ENCODE assay signal across 16 cellular contexts in the genomic region with DNA sequence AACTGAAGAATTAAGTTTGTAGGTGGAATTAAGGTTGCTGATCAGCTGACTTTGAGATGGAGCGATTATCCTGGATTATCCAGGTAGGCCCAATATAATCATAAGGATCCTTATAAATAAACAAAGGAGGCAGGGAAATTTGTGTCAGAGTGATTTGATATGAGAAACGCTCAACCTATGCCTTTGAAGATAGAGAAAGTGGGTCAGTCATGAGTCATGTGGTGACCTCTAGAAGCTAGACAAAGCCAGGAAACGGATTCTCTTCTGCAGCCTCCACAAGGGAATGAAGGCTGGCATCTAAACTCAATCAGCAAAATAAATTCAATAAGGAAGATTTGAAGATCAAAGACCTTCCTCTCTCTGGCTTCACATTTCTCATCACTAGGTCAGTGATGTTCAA. TPM values are rescaled to one million over a fixed set of nuclear protein-coding genes. Genes with fewer than 3 reads are reported as not detected.
A peak's percentile ranks its signal among the peaks of the same experiment; 100 is the strongest.
DNase-seq lines count a peak whose midpoint lies in the region; ATAC-seq, FAIRE-seq and TF ChIP-seq lines count a peak whose summit lies in the region.
"Had no signal": no experiment of that assay in that cellular context is flagged by ENCODE, and none has a peak within 500 bp of the region (broad histone marks: within the 10 kb centered on the region; RNA-seq: fewer than 3 reads in every experiment).

No MANE protein-coding gene starts in this region.

- no peak for TF ChIP-seq CTCF in fibroblast of lung (conservative IDR thresholded peaks at IDR 0.05 in 1 of 2, IDR thresholded peaks at IDR 0.05 in 1 of 2; ENCODE audit: low read depth in 1 of 2, low read length in 2 of 2)

- FAIRE-seq in H54 (lab: Jason Lieb, UNC): peak; percentile 23
- FAIRE-seq: GM12892 had no signal

- no peaks in the 10 kb centered on the region for H3K36me3 ChIP-seq in fibroblast of lung (ENCODE audit: control insufficient read depth, insufficient read depth, low read length)
- H3K36me3 ChIP-seq: heart left ventricle, spleen, vagina had no signal

- no peak overlapping the region for H2AFZ ChIP-seq in fibroblast of lung (ENCODE audit: low read length)

- no peaks in the 10 kb centered on the region for H3K9me3 ChIP-seq in fibroblast of lung (ENCODE audit: control insufficient read depth, insufficient read depth, low read depth, low read length)
- H3K9me3 ChIP-seq: heart left ventricle, spleen, vagina had no signal

- H4K20me1 ChIP-seq in fibroblast of lung (ENCODE audit: control insufficient read depth, extremely low read depth, insufficient read depth, low read length): no peaks in the 10 kb centered on the region

- intact Hi-C loops in left colon (cut with DNase I, micrococcal nuclease): no loop called here

- H3K4me1 ChIP-seq in fibroblast of lung (ENCODE audit: control insufficient read depth, extremely low read depth, insufficient read depth, low read length): no peaks in the 10 kb centered on the region
- H3K4me1 ChIP-seq: heart left ventricle, spleen, vagina had no signal

- H3K4me2 ChIP-seq in fibroblast of lung (ENCODE audit: extremely low read depth, insufficient read depth, low read length): peak overlapping the region; percentile 35

- H3K27ac ChIP-seq in fibroblast of lung (ENCODE audit: insufficient read depth, low read length): peak overlapping the region; percentile 54
- H3K27ac ChIP-seq: C4-2B, heart left ventricle, spleen, vagina had no signal

- DNase-seq in H54 (ENCODE audit: insufficient read length, low spot score) (peak; percentile 36), RPMI7951 (ENCODE audit: low read depth) (peak; percentile 40), fibroblast of lung (ENCODE audit: low read depth in 2 of 2) (peak; percentile 50), pulmonary artery endothelial cell (ENCODE audit: low read depth, low spot score) (peak; percentile 39), left colon (no peak), ACHN (no peak)
- DNase-seq: activated CD4-positive, alpha-beta T cell treated with anti-CD3 and anti-CD28 coated beads, Interleukin-2, amount 10 ng/mL, durations not matched to agents 7 days and 5 days; heart left ventricle; NCI-H2107; spleen; T1000 had no signal

- H3K79me2 ChIP-seq in fibroblast of lung (ENCODE audit: control insufficient read depth, insufficient read depth, low read length): no peaks in the 10 kb centered on the region

- no peak overlapping the region for H3K4me3 ChIP-seq in fibroblast of lung (replicated peaks in 1 of 4; ENCODE audit: control extremely low read depth in 1 of 4, insufficient read depth in 1 of 4, low read depth in 3 of 4, low read length in 4 of 4)
- H3K4me3 ChIP-seq: heart left ventricle, spleen, vagina had no signal

- H3K9ac ChIP-seq in fibroblast of lung (ENCODE audit: insufficient read depth, low read length): no peak overlapping the region

- TF ChIP-seq POLR2A in H54 (IDR thresholded peaks at IDR 0.05; ENCODE audit: low read depth, low read length): no peak

- H3K27me3 ChIP-seq in fibroblast of lung (ENCODE audit: control insufficient read depth, insufficient read depth, low read length): no peaks in the 10 kb centered on the region
- H3K27me3 ChIP-seq: heart left ventricle, spleen, vagina had no signal

- in situ Hi-C loops in ACHN (cut with HindIII; ENCODE audit: low pct_ligation_motif_present, low pct_unique_long_range_greater_than_20kb, low sequenced_read_pairs): no loop called here

- no peak for ATAC-seq in left colon
- no peak for ATAC-seq in HG02885 (IDR thresholded peaks at IDR 0.05; ENCODE audit: poor library complexity, unreplicated experiment)
- ATAC-seq: activated naive CD4-positive, alpha-beta T cell treated with anti-CD3 and anti-CD28 coated beads, Interleukin-2, amount 50 U/mL, for 72 hours; heart left ventricle had no signal

RNA-seq across cellular contexts. Expression of a gene that starts 34.2 kb away (rescaled TPM):
- 19.2 and 20.1 TPM in 2 replicates for total RNA-seq in RPMI7951 (2014; rRNA removed; shearing (Covaris generic))
- total RNA-seq in fibroblast of lung: 59.1 and 71.7 TPM in 2 replicates
- 54.5 and 66.0 TPM in 2 replicates for polyA plus RNA-seq in fibroblast of lung
- 35.5 and 41.7 TPM in 2 replicates for polyA plus RNA-seq in fibroblast of lung (2012)
- 5.1 and 8.4 TPM in 2 replicates for polyA minus RNA-seq in fibroblast of lung (ENCODE audit: low replicate concordance)
- total RNA-seq in pulmonary artery endothelial cell: 19.4 and 24.6 TPM in 2 replicates
- total RNA-seq in left colon: 10 to 100 TPM in 1 of 2 donors, 1 to 10 TPM in 1; 6.3 to 10.8 TPM

RNA-seq across cellular contexts. Expression of a gene that starts 41.5 kb away (rescaled TPM):
- 5.8 and 8.2 TPM in 2 replicates for total RNA-seq in RPMI7951 (2014; rRNA removed; shearing (Covaris generic))
- total RNA-seq in fibroblast of lung (10.0 and 10.2 TPM in 2 replicates), pulmonary artery endothelial cell (1.3 and 2.2 TPM in 2 replicates), left colon (1 to 10 TPM in 1 of 2 donors, under 1 TPM in 1; 0.85 to 1.6 TPM)
- polyA plus RNA-seq in fibroblast of lung: 11.4 and 12.6 TPM in 2 replicates
- polyA plus RNA-seq in fibroblast of lung (2012): 15.3 and 16.9 TPM in 2 replicates
- 4.1 and 5.5 TPM in 2 replicates for polyA minus RNA-seq in fibroblast of lung (ENCODE audit: low replicate concordance)

Comparison
In these comparisons a context has a peak if more than half of its experiments do, and no peak if none do; other contexts are left out.
1. DNase-seq: peak in H54 (single experiment), RPMI7951 (single experiment), fibroblast of lung (2 of 2) and pulmonary artery endothelial cell (single experiment); none in left colon (0 of 2) and ACHN (single experiment).